Comparison of ENCODE assay signal across 1 cellular context in the genomic region with DNA sequence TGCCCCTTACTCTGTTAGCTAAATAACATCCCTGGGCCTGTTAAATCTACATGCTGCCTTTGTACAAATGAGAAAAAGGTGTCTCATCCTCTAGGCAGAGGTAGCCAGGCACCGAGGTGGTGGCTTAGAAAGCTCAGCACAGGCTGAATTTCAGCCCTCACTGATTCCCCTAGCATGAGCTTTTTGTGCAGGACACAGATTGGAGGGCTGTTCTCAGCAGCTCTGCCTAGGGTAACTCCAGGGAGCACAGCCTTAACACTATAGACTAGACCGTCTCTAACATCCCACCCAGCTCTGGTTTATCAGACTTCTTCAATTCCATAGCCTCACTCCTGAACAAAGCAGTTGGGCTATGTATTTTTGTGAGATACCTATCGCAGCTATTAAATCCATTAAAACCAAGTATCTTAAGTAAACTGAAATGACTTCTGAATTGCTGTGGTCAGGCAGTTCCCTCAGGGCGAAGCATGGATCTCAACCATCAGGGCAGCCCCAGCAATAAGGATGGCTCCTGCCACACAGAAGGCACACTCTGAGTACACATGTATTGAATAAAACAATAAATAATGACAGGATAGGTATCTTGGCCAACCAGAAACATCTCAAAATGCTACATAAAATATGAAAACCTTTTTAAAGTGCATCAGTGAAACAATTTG.
TF ChIP-seq lines count a peak whose summit lies in the region.

No MANE protein-coding gene starts in this region.

TF ChIP-seq in K562, 482 proteins besides CTCF, POLR2A, EP300 and RAD21:
- TF ChIP-seq FUS (optimal IDR thresholded peaks at IDR 0.05; ENCODE audit: low read depth, low read length) (no peak), GATAD2A (IDR thresholded peaks at IDR 0.05) (no peak), ZNF717 (CRISPR knock-in tag; IDR thresholded peaks at IDR 0.05) (no peak), ADNP (tag; IDR thresholded peaks at IDR 0.05) (no peak), ZNF324 (CRISPR knock-in tag; IDR thresholded peaks at IDR 0.05) (no peak), HMG20A (CRISPR knock-in tag; conservative IDR thresholded peaks at IDR 0.05) (no peak)
- TF ChIP-seq, protein P1, sequence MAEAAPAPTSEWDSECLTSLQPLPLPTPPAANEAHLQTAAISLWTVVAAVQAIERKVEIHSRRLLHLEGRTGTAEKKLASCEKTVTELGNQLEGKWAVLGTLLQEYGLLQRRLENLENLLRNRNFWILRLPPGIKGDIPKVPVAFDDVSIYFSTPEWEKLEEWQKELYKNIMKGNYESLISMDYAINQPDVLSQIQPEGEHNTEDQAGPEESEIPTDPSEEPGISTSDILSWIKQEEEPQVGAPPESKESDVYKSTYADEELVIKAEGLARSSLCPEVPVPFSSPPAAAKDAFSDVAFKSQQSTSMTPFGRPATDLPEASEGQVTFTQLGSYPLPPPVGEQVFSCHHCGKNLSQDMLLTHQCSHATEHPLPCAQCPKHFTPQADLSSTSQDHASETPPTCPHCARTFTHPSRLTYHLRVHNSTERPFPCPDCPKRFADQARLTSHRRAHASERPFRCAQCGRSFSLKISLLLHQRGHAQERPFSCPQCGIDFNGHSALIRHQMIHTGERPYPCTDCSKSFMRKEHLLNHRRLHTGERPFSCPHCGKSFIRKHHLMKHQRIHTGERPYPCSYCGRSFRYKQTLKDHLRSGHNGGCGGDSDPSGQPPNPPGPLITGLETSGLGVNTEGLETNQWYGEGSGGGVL (CRISPR knock-in tag; IDR thresholded peaks at IDR 0.05): no peak
TF ChIP-seq in K562: peak in this region for 0.
